8 cellular contexts compared by ENCODE assay signal in genomic region chr6:109526905-109527628, GRCh38. TPM values are rescaled to one million over a fixed set of nuclear protein-coding genes. Genes with fewer than 3 reads are reported as not detected.
DNase-seq lines count a peak whose midpoint lies in the region; ATAC-seq and TF ChIP-seq lines count a peak whose summit lies in the region.

No MANE protein-coding gene starts in this region.

- no peak overlapping the region for H3K27ac Mint-ChIP-seq in activated T-helper 2 cell treated with anti-CD3 and anti-CD28 coated beads, Interferon-gamma antibody, Interleukin-2, Interleukin-4, amounts not matched to agents 10 μg/mL and 5 μg/mL and 100 μg/mL, durations not matched to agents 14 hours and 24 hours and 36 hours

- DNase-seq in Right ventricle myocardium inferior (ENCODE audit: missing footprints) (no peak), cardiac septum (ENCODE audit: low spot score) (no peak), RPMI8226 (peak; percentile 59), glomerular visceral epithelial cell (ENCODE audit: extremely low spot score) (peak; percentile 66), posterior vena cava (ENCODE audit: low spot score) (peak; percentile 67)
- DNase-seq in activated T-helper 2 cell treated with anti-CD3 and anti-CD28 coated beads, Interferon-gamma antibody, Interleukin-2, Interleukin-4, amounts not matched to agents 10 μg/mL and 5 μg/mL and 100 μg/mL, durations not matched to agents 14 hours and 24 hours and 36 hours (ENCODE audit: low spot score), result peak; percentile 28

- H3K27me3 Mint-ChIP-seq in activated T-helper 2 cell treated with anti-CD3 and anti-CD28 coated beads, Interferon-gamma antibody, Interleukin-2, Interleukin-4, amounts not matched to agents 10 μg/mL and 5 μg/mL and 100 μg/mL, durations not matched to agents 14 hours and 24 hours and 36 hours (ENCODE audit: low read depth), result no peaks in the 10 kb centered on the region

- no peaks in the 10 kb centered on the region for H4K20me1 ChIP-seq in Loucy (ENCODE audit: insufficient read depth, low read length, poor library complexity, severe bottlenecking)

- no peak overlapping the region for H3K4me3 Mint-ChIP-seq in activated T-helper 2 cell treated with anti-CD3 and anti-CD28 coated beads, Interferon-gamma antibody, Interleukin-2, Interleukin-4, amounts not matched to agents 10 μg/mL and 5 μg/mL and 100 μg/mL, durations not matched to agents 14 hours and 24 hours and 36 hours (ENCODE audit: low read depth)

- H3K4me3 ChIP-seq in Loucy (ENCODE audit: low read length, poor library complexity, severe bottlenecking), result no peak overlapping the region

- H3K9me2 ChIP-seq in Loucy (replicated peaks; ENCODE audit: low read depth, low read length), result no peaks in the 10 kb centered on the region

- TF ChIP-seq CTCF in Loucy (conservative IDR thresholded peaks at IDR 0.05; ENCODE audit: low read length), result peak; percentile 88

- no peaks in the 10 kb centered on the region for H3K79me2 ChIP-seq in Loucy (ENCODE audit: insufficient read depth, low read length)

- H3K4me1 ChIP-seq in Loucy (ENCODE audit: insufficient read depth, low read length, poor library complexity, severe bottlenecking), result no peaks in the 10 kb centered on the region

- H3K9me3 Mint-ChIP-seq in activated T-helper 2 cell treated with anti-CD3 and anti-CD28 coated beads, Interferon-gamma antibody, Interleukin-2, Interleukin-4, amounts not matched to agents 10 μg/mL and 5 μg/mL and 100 μg/mL, durations not matched to agents 14 hours and 24 hours and 36 hours, result peaks cover 13% of the 10 kb centered on the region

- H3K9ac ChIP-seq in Loucy (ENCODE audit: low read depth, low read length, poor library complexity, severe bottlenecking), result no peak overlapping the region

- peak overlapping the region; percentile 56; the same call in 1 of the 2 replicates for H2AFZ ChIP-seq in Loucy (ENCODE audit: low read length)

- ATAC-seq in Right ventricle myocardium inferior (peak; percentile 34), HG02763 (IDR thresholded peaks at IDR 0.05; ENCODE audit: unreplicated experiment) (no peak)

- no peak overlapping the region for H3K4me2 ChIP-seq in Loucy (ENCODE audit: low read depth, low read length, poor library complexity, severe bottlenecking)

- H3K27me3 ChIP-seq in Loucy (ENCODE audit: insufficient read depth, low read length, poor library complexity, severe bottlenecking), result no peaks in the 10 kb centered on the region

- peaks cover 11% of the 10 kb centered on the region for H3K36me3 Mint-ChIP-seq in activated T-helper 2 cell treated with anti-CD3 and anti-CD28 coated beads, Interferon-gamma antibody, Interleukin-2, Interleukin-4, amounts not matched to agents 10 μg/mL and 5 μg/mL and 100 μg/mL, durations not matched to agents 14 hours and 24 hours and 36 hours (ENCODE audit: low read depth)

- H3K4me1 Mint-ChIP-seq in activated T-helper 2 cell treated with anti-CD3 and anti-CD28 coated beads, Interferon-gamma antibody, Interleukin-2, Interleukin-4, amounts not matched to agents 10 μg/mL and 5 μg/mL and 100 μg/mL, durations not matched to agents 14 hours and 24 hours and 36 hours (ENCODE audit: low read depth), result peaks cover 4% of the 10 kb centered on the region

- H3F3A ChIP-seq in Loucy (ENCODE audit: low read depth), result no peaks in the 10 kb centered on the region

- peaks cover 8% of the 10 kb centered on the region; the same call in 1 of the 2 replicates for H3K9me3 ChIP-seq in Loucy (ENCODE audit: insufficient read depth, low read depth, low read length)

- intact Hi-C loops in Right ventricle myocardium inferior (cut with DNase I), result loop anchor here (5.0 to 10.0 kb wide), 3 partner anchors 168 to 525 kb away; partner anchors contain the start of genes AK9 and FIG4
- intact Hi-C loops in cardiac septum (cut with DNase I), result loop anchor here (5.0 to 10.0 kb wide), 3 partner anchors 168 to 525 kb away; partner anchors contain the start of genes AK9 and FIG4
- intact Hi-C loops in activated T-helper 2 cell treated with anti-CD3 and anti-CD28 coated beads, Interferon-gamma antibody, Interleukin-2, Interleukin-4, amounts not matched to agents 10 μg/mL and 5 μg/mL and 100 μg/mL, durations not matched to agents 14 hours and 24 hours and 36 hours (cut with micrococcal nuclease), result loop anchor here (1.0 to 5.0 kb wide), 5 partner anchors 35 to 865 kb away; partner anchors contain the start of genes AK9 and FIG4
- intact Hi-C loops in posterior vena cava (cut with DNase I), result no loop called here

- no peaks in the 10 kb centered on the region for H3K36me3 ChIP-seq in Loucy (ENCODE audit: insufficient read depth, low read length)

RNA-seq across cellular contexts. Expression of gene ZBTB24, which starts 44.0 kb away (rescaled TPM):
- total RNA-seq in Right ventricle myocardium inferior (2.6 TPM), cardiac septum (3.0 TPM), posterior vena cava (1 to 10 TPM; 5.5 to 5.8 TPM)
- 17.7 and 18.8 TPM in 2 replicates for total RNA-seq in activated T-helper 2 cell treated with anti-CD3 and anti-CD28 coated beads, Interferon-gamma antibody, Interleukin-2, Interleukin-4, amounts not matched to agents 10 μg/mL and 5 μg/mL and 100 μg/mL, durations not matched to agents 14 hours and 24 hours and 36 hours

Comparison
In these comparisons a context has a peak if more than half of its experiments do, and no peak if none do; other contexts are left out.
1. DNase-seq: peak in RPMI8226 (single experiment), activated T-helper 2 cell treated with anti-CD3 and anti-CD28 coated beads, Interferon-gamma antibody, Interleukin-2, Interleukin-4, amounts not matched to agents 10 μg/mL and 5 μg/mL and 100 μg/mL, durations not matched to agents 14 hours and 24 hours and 36 hours (single experiment), glomerular visceral epithelial cell (single experiment) and posterior vena cava (single experiment); none in Right ventricle myocardium inferior (single experiment) and cardiac septum (single experiment).
2. intact Hi-C loops: an anchor here in Right ventricle myocardium inferior (5.0 to 10.0 kb wide), cardiac septum (5.0 to 10.0 kb wide) and activated T-helper 2 cell treated with anti-CD3 and anti-CD28 coated beads, Interferon-gamma antibody, Interleukin-2, Interleukin-4, amounts not matched to agents 10 μg/mL and 5 μg/mL and 100 μg/mL, durations not matched to agents 14 hours and 24 hours and 36 hours (1.0 to 5.0 kb wide); none called in posterior vena cava.